1 cellular context compared by ENCODE assay signal in the genomic region with DNA sequence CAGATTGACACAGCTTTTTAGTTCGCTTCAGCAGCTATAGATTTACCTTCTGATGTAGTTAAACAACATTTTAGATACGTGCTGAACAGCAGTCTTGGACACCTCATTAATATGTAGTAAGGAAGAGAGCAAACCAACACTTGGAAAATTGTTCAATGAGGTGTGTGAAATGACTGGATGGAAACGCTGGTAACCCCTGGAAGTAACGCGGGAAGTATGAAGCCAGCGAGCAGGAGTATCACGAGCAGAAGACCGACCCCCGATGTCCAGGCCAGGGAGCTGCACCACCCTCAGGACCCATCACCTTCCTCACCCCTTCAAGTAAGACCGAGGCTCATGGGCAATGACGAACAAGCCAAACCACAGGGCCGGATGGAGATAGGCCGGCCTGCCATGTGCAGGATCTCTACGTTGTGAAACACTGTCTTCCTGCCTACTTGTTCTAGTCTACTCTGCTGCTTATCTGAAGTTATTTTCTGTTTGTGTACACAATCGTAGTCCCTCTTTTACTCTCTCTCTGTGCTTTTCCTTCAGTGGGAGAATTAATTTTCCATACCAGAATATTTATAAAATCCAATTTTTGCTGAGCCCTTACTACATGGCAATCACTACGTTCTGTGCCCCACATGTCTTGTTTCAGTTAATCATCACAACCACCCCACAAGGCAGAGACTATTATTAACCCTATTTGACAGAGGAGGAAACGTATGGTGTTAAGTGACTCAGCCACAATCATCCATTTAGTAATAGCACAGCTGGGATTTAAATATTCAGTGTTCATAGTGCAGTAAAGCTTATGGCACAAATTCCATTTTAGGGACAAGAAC.
TF ChIP-seq lines count a peak whose summit lies in the region.

No MANE protein-coding gene starts in this region.

TF ChIP-seq in SK-N-SH, 30 proteins besides CTCF, POLR2A, EP300 and RAD21 (continued from another document):
- TF ChIP-seq NRF1 (IDR thresholded peaks at IDR 0.05; ENCODE audit: low read depth, low read length) = no peak
- TF ChIP-seq PBX3 (IDR thresholded peaks at IDR 0.05) = peak; percentile 56
- TF ChIP-seq FOXJ3 (CRISPR knock-in tag; IDR thresholded peaks at IDR 0.05) = no peak
- TF ChIP-seq YY1 (IDR thresholded peaks at IDR 0.05; ENCODE audit: low read depth) = no peak
- TF ChIP-seq TAF1 (IDR thresholded peaks at IDR 0.05; ENCODE audit: borderline replicate concordance, low read depth, low read length) = no peak
- TF ChIP-seq MXI1 (IDR thresholded peaks at IDR 0.05; ENCODE audit: low read depth, low read length) = no peak
- TF ChIP-seq MEF2A (IDR thresholded peaks at IDR 0.05; ENCODE audit: borderline replicate concordance, low read depth) = 0 out of 2 replicates have a peak, but pooled peaks have one; percentile 18
- TF ChIP-seq FOSL2 (IDR thresholded peaks at IDR 0.05; ENCODE audit: borderline replicate concordance, low read depth) = peak; percentile 64
- TF ChIP-seq GATA2 (CRISPR knock-in tag; IDR thresholded peaks at IDR 0.05) = no peak
- TF ChIP-seq NFIC (IDR thresholded peaks at IDR 0.05; ENCODE audit: borderline replicate concordance) = no peak
- TF ChIP-seq JUND (IDR thresholded peaks at IDR 0.05) = peak; percentile 51
- TF ChIP-seq CHD2 (IDR thresholded peaks at IDR 0.05; ENCODE audit: low read length, partially characterized antibody) = no peak
